Comparison of ENCODE assay signal across 1 cellular context in the genomic region with DNA sequence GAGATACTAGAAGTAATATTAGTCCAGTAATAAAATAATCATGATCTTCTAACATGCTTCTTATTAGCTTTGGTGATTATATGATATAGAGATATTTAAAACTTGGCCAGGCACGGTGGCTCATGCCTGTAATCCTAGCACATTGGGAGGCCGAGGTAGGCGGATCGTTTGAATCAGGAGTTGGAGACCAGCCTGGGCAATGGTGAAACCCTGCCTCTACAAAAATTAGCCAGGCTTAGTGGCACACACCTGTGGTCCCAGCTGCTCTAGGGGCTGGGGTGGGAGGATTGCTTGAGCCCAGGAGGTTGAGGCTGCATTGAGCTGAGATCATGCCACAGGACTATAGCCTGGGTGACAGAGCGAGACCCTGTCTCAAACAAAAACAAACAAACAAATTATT.
TF ChIP-seq lines count a peak whose summit lies in the region.

No MANE protein-coding gene starts in this region.

TF ChIP-seq in WTC11, 78 proteins besides CTCF, POLR2A, EP300 and RAD21 (continued from another document):
- TF ChIP-seq, protein P1, sequence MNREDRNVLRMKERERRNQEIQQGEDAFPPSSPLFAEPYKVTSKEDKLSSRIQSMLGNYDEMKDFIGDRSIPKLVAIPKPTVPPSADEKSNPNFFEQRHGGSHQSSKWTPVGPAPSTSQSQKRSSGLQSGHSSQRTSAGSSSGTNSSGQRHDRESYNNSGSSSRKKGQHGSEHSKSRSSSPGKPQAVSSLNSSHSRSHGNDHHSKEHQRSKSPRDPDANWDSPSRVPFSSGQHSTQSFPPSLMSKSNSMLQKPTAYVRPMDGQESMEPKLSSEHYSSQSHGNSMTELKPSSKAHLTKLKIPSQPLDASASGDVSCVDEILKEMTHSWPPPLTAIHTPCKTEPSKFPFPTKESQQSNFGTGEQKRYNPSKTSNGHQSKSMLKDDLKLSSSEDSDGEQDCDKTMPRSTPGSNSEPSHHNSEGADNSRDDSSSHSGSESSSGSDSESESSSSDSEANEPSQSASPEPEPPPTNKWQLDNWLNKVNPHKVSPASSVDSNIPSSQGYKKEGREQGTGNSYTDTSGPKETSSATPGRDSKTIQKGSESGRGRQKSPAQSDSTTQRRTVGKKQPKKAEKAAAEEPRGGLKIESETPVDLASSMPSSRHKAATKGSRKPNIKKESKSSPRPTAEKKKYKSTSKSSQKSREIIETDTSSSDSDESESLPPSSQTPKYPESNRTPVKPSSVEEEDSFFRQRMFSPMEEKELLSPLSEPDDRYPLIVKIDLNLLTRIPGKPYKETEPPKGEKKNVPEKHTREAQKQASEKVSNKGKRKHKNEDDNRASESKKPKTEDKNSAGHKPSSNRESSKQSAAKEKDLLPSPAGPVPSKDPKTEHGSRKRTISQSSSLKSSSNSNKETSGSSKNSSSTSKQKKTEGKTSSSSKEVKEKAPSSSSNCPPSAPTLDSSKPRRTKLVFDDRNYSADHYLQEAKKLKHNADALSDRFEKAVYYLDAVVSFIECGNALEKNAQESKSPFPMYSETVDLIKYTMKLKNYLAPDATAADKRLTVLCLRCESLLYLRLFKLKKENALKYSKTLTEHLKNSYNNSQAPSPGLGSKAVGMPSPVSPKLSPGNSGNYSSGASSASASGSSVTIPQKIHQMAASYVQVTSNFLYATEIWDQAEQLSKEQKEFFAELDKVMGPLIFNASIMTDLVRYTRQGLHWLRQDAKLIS (CRISPR knock-in tag; IDR thresholded peaks at IDR 0.05; ENCODE audit: borderline replicate concordance), result no peak
TF ChIP-seq in WTC11: peak in this region for 0.
